2 cellular contexts compared by ENCODE assay signal in genomic region chr5:177448244-177448950, GRCh38.
TF ChIP-seq lines count a peak whose summit lies in the region.

No MANE protein-coding gene starts in this region.

TF ChIP-seq in SK-N-SH treated with all-trans-retinoic acid at 6 μM for 48 hours, 23 proteins besides CTCF, POLR2A, EP300 and RAD21:
- TF ChIP-seq ZFP3 (CRISPR knock-in tag; IDR thresholded peaks at IDR 0.05): 0 out of 2 replicates have a peak, but pooled peaks have one; percentile 10
- no peak for TF ChIP-seq ZNF565 (CRISPR knock-in tag; conservative IDR thresholded peaks at IDR 0.05; ENCODE audit: low read depth)
- no peak for TF ChIP-seq TSHZ2 (CRISPR knock-in tag; IDR thresholded peaks at IDR 0.05)
- no peak for TF ChIP-seq ISL1 (CRISPR knock-in tag; IDR thresholded peaks at IDR 0.05)
- TF ChIP-seq OSR1 (CRISPR knock-in tag; IDR thresholded peaks at IDR 0.05): no peak
- TF ChIP-seq SNAI2 (CRISPR knock-in tag; IDR thresholded peaks at IDR 0.05): 0 out of 2 replicates have a peak, but pooled peaks have one; percentile 8
- TF ChIP-seq ZC3H10 (CRISPR knock-in tag; IDR thresholded peaks at IDR 0.05): no peak
- TF ChIP-seq CSDC2 (CRISPR knock-in tag; IDR thresholded peaks at IDR 0.05): no peak
- no peak for TF ChIP-seq GLIS3 (CRISPR knock-in tag; IDR thresholded peaks at IDR 0.05)
- TF ChIP-seq BACH2 (CRISPR knock-in tag; IDR thresholded peaks at IDR 0.05; ENCODE audit: borderline replicate concordance): no peak

TF ChIP-seq in endothelial cell of umbilical vein, 7 proteins besides CTCF, POLR2A, EP300 and RAD21:
- TF ChIP-seq JUN (IDR thresholded peaks at IDR 0.05; ENCODE audit: borderline replicate concordance, insufficient read depth, insufficient read length, low read depth): no peak
- no peak for TF ChIP-seq EZH2 (IDR thresholded peaks at IDR 0.05; ENCODE audit: borderline replicate concordance, low read depth, low read length, severe bottlenecking)
- no peak for TF ChIP-seq MYC (IDR thresholded peaks at IDR 0.05; ENCODE audit: low read depth, low read length)
- TF ChIP-seq MAX (IDR thresholded peaks at IDR 0.05; ENCODE audit: insufficient read depth, insufficient read length): no peak
- TF ChIP-seq FOS (IDR thresholded peaks at IDR 0.05; ENCODE audit: borderline replicate concordance, insufficient read depth, low read length): no peak
- no peak for TF ChIP-seq GATA2 (IDR thresholded peaks at IDR 0.05; ENCODE audit: insufficient read depth, insufficient read length, low read depth, low read length)
- TF ChIP-seq POLR2AphosphoS5 (IDR thresholded peaks at IDR 0.05; ENCODE audit: insufficient read depth, low read depth, low read length): no peak
